ENCODE assay signal across 1 cellular context in genomic region chr1:58881471-58881994, GRCh38.
TF ChIP-seq lines count a peak whose summit lies in the region.

No MANE protein-coding gene starts in this region.

TF ChIP-seq in K562, 482 proteins besides CTCF, POLR2A, EP300 and RAD21 (continued from another document):
- no peak for TF ChIP-seq NRF1 (conservative IDR thresholded peaks at IDR 0.05 in 1 of 2, IDR thresholded peaks at IDR 0.05 in 1 of 2)
- TF ChIP-seq ZNF280B (CRISPR knock-in tag; IDR thresholded peaks at IDR 0.05) = no peak
- TF ChIP-seq HMG20A (CRISPR knock-in tag; conservative IDR thresholded peaks at IDR 0.05) = no peak
- TF ChIP-seq EZH2 (IDR thresholded peaks at IDR 0.05; ENCODE audit: borderline replicate concordance, low read depth, low read length) = no peak
- no peak for TF ChIP-seq CHD4 (IDR thresholded peaks at IDR 0.05; ENCODE audit: insufficient read depth, insufficient replicate concordance, low read depth, low read length, poor library complexity, severe bottlenecking)
- TF ChIP-seq ARID3B (CRISPR knock-in tag; IDR thresholded peaks at IDR 0.05; ENCODE audit: borderline replicate concordance) = no peak
- no peak for TF ChIP-seq ZNF561 (CRISPR knock-in tag; conservative IDR thresholded peaks at IDR 0.05)
- TF ChIP-seq CBX5 (IDR thresholded peaks at IDR 0.05; ENCODE audit: borderline replicate concordance, low read depth) = no peak
- no peak for TF ChIP-seq SMAD2 (IDR thresholded peaks at IDR 0.05; ENCODE audit: low read depth, low read length)
